In the genomic region with DNA sequence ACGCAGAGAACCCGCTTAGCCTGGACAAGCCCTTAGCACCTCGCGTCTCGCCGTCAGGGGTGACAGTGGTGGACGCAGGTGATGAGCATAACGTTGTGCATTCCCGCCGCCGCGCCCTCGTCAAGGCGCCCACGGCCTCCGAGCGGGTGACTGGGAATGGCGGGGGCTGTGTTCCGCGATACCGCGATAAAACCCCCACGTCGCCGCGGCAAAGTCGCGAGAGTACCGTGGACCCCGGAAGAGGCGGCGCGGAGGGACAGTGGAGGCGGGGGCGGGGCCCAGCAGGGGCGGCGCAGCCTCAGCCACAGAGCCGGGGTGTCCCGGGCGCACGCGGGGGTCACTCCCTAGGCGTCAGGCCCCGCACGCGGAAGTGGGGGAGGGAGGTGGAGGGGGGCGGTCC, we compare ENCODE assay signal across 1 cellular context.
TF ChIP-seq lines count a peak whose summit lies in the region.

No MANE protein-coding gene starts in this region.

TF ChIP-seq in SK-N-SH treated with all-trans-retinoic acid at 6 μM for 48 hours, 23 proteins besides CTCF, POLR2A, EP300 and RAD21 (continued from another document):
- no peak for TF ChIP-seq CREB5 (CRISPR knock-in tag; IDR thresholded peaks at IDR 0.05; ENCODE audit: low read depth)
- TF ChIP-seq, protein P1, sequence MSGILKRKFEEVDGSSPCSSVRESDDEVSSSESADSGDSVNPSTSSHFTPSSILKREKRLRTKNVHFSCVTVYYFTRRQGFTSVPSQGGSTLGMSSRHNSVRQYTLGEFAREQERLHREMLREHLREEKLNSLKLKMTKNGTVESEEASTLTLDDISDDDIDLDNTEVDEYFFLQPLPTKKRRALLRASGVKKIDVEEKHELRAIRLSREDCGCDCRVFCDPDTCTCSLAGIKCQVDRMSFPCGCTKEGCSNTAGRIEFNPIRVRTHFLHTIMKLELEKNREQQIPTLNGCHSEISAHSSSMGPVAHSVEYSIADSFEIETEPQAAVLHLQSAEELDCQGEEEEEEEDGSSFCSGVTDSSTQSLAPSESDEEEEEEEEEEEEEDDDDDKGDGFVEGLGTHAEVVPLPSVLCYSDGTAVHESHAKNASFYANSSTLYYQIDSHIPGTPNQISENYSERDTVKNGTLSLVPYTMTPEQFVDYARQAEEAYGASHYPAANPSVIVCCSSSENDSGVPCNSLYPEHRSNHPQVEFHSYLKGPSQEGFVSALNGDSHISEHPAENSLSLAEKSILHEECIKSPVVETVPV (CRISPR knock-in tag; IDR thresholded peaks at IDR 0.05), result no peak
- TF ChIP-seq ZFP3 (CRISPR knock-in tag; IDR thresholded peaks at IDR 0.05), result no peak
